10 cellular contexts compared by ENCODE assay signal in the genomic region with DNA sequence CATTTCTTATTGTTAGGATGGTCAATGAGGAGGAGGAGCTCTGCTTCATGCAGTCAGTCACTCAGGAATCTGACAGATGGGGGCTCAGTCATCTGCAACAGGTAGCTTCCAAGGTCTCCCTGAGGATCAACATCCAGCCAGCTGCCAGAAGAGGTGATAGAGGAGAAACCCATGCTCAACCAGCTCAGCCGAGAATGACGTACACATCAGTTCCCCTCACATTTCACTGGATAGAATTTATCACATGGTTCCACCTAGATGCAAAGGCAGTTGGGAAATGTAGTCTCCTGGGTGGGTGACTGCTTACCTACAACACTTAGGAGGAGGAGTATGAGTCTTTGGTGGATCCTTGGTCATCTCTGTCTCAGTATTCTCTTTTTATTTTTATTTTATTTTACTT.
DNase-seq lines count a peak whose midpoint lies in the region; ATAC-seq and TF ChIP-seq lines count a peak whose summit lies in the region.
"Had no signal": no experiment of that assay in that cellular context is flagged by ENCODE, and none has a peak within 500 bp of the region (broad histone marks: within the 10 kb centered on the region; RNA-seq: fewer than 3 reads in every experiment).

No MANE protein-coding gene starts in this region.

- WGBS in psoas muscle, 3 donors = 8 to 39% (median 15%) methylated on average over 2 of the region's 2 CpGs

- no peak overlapping the region for H3K27ac ChIP-seq in psoas muscle
- H3K27ac ChIP-seq: thoracic aorta had no signal

- TF ChIP-seq CTCF in AG10803 (conservative IDR thresholded peaks at IDR 0.05; ENCODE audit: low read length) = no peak
- TF ChIP-seq CTCF in psoas muscle (IDR thresholded peaks at IDR 0.05) = no peak

- ATAC-seq in psoas muscle (peak; percentile 58 to 79 (median 70)), GM21381 (IDR thresholded peaks at IDR 0.05; ENCODE audit: unreplicated experiment) (no peak), HG02973 (IDR thresholded peaks at IDR 0.05; ENCODE audit: unreplicated experiment) (no peak)

- H3K4me1 ChIP-seq in psoas muscle = peaks cover 6% of the 10 kb centered on the region

- no peaks in the 10 kb centered on the region for H3K9me3 ChIP-seq in psoas muscle
- H3K9me3 ChIP-seq: thoracic aorta had no signal

- no peaks in the 10 kb centered on the region for H3K27me3 ChIP-seq in H7 (ENCODE audit: control insufficient read depth, insufficient read depth, low read length)
- H3K27me3 ChIP-seq in psoas muscle (ENCODE audit: insufficient read depth in 3 of 3, low read length in 2 of 3) = no peaks in the 10 kb centered on the region

- peak; percentile 39 for DNase-seq in AG10803 (ENCODE audit: low read depth)
- peak; percentile 84 for DNase-seq in H7
- peak; percentile 73 for DNase-seq in NCI-H82 treated with DMSO at 0.1 percent for 48 hours (lab: John Stamatoyannopoulos, UW; ENCODE audit: unreplicated experiment)
- DNase-seq in cerebellar cortex (ENCODE audit: low spot score) = peak; percentile 34
- DNase-seq in psoas muscle = no peak
- no peak for DNase-seq in Ammon's horn (ENCODE audit: low spot score)

- H3K4me3 ChIP-seq in AG10803 (ENCODE audit: low read length) = no peak overlapping the region
- H3K4me3 ChIP-seq in H7 (ENCODE audit: insufficient read depth, low read depth, low read length) = no peak overlapping the region
- H3K4me3 ChIP-seq in psoas muscle = no peak overlapping the region
- H3K4me3 ChIP-seq: lung, thoracic aorta had no signal

- intact Hi-C loops in psoas muscle (cut with DNase I) = no loop called here

- no peaks in the 10 kb centered on the region for H3K36me3 ChIP-seq in H7 (replicated peaks; ENCODE audit: control insufficient read depth, insufficient read depth, low read length)
- no peaks in the 10 kb centered on the region for H3K36me3 ChIP-seq in psoas muscle (ENCODE audit: insufficient read depth in 1 of 2, low read depth in 1 of 2)
- H3K36me3 ChIP-seq: thoracic aorta had no signal

Comparison
In these comparisons a context has a peak if more than half of its experiments do, and no peak if none do; other contexts are left out.
1. DNase-seq: peak in AG10803 (single experiment), H7 (single experiment), NCI-H82 treated with DMSO at 0.1 percent for 48 hours (single experiment) and cerebellar cortex (single experiment); none in psoas muscle (0 of 2) and Ammon's horn (single experiment).
2. ATAC-seq: peak in psoas muscle (4 of 4); none in GM21381 (single experiment) and HG02973 (single experiment).